ENCODE assay signal across 9 cellular contexts in genomic region chr6:105363100-105363754, GRCh38. TPM values are rescaled to one million over a fixed set of nuclear protein-coding genes. Genes with fewer than 3 reads are reported as not detected.
A peak's percentile ranks its signal among the peaks of the same experiment; 100 is the strongest.
DNase-seq lines count a peak whose midpoint lies in the region; TF ChIP-seq lines count a peak whose summit lies in the region.
"Had no signal": no experiment of that assay in that cellular context is flagged by ENCODE, and none has a peak within 500 bp of the region (broad histone marks: within the 10 kb centered on the region; RNA-seq: fewer than 3 reads in every experiment).

No MANE protein-coding gene starts in this region.

- peak in 2 of 3 experiments; percentile 22 to 59 for DNase-seq in NCI-H1417 (lab: John Stamatoyannopoulos, UW)
- DNase-seq in NCI-H1417 treated with DMSO at 0.1 percent for 48 hours (lab: John Stamatoyannopoulos, UW): no peak
- DNase-seq in esophagus muscularis mucosa (ENCODE audit: extremely low spot score): no peak
- DNase-seq in OCI-M2 (lab: John Stamatoyannopoulos, UW; ENCODE audit: unreplicated experiment): no peak
- no peak for DNase-seq in activated CD8-positive, alpha-beta memory T cell treated with anti-CD3 and anti-CD28 coated beads for 24 hours
- no peak for DNase-seq in stimulated activated CD4-positive, alpha-beta T cell treated with anti-CD3 and anti-CD28 coated beads, Interleukin-2, amount 100 ng/mL, for 24 hours
- DNase-seq: MV-4-11 had no signal

- no peak overlapping the region for H2AFZ ChIP-seq in OCI-LY3 (ENCODE audit: low read depth, low read length)

- 20% methylated on average over 1 of the region's 1 CpG for WGBS in esophagus muscularis mucosa

- H3K4me3 ChIP-seq in OCI-LY3 (ENCODE audit: low read length) (no peak overlapping the region), esophagus muscularis mucosa (no peak overlapping the region), skeletal muscle tissue (ENCODE audit: low read length in 3 of 3) (peak overlapping the region in 1 of 3 donors; percentile 35)

- H3K27ac ChIP-seq in OCI-LY3 (ENCODE audit: low read length): no peak overlapping the region
- no peak overlapping the region for H3K27ac ChIP-seq in esophagus muscularis mucosa (replicated peaks in 1 of 4)
- H3K27ac ChIP-seq in skeletal muscle tissue (ENCODE audit: low read depth, low read length): peak overlapping the region; percentile 37

- no peak for TF ChIP-seq EP300 in esophagus muscularis mucosa (IDR thresholded peaks at IDR 0.05)

- H3K9me3 ChIP-seq in OCI-LY3 (ENCODE audit: insufficient read depth, low read length) (no peaks in the 10 kb centered on the region), esophagus muscularis mucosa (no peaks in the 10 kb centered on the region), skeletal muscle tissue (ENCODE audit: control insufficient read depth in 3 of 3, low read length in 3 of 3) (no peaks in the 10 kb centered on the region)

- peaks cover 15% of the 10 kb centered on the region for H3K36me3 ChIP-seq in OCI-LY3 (replicated peaks; ENCODE audit: low read depth, low read length)
- H3K36me3 ChIP-seq in esophagus muscularis mucosa: peaks cover 0 to 73% (median 21%) of the 10 kb centered on the region in 4 donors
- peaks cover 5 to 31% (median 16%) of the 10 kb centered on the region in 3 donors for H3K36me3 ChIP-seq in skeletal muscle tissue (ENCODE audit: control insufficient read depth in 3 of 3, insufficient read depth in 3 of 3, low read length in 3 of 3)

- peak; percentile 37 for TF ChIP-seq CTCF in OCI-LY3 (IDR thresholded peaks at IDR 0.05; ENCODE audit: low read depth, low read length)
- peak; percentile 8 to 26 (median 11) for TF ChIP-seq CTCF in esophagus muscularis mucosa (IDR thresholded peaks at IDR 0.05)

- no peaks in the 10 kb centered on the region for H3K79me2 ChIP-seq in OCI-LY3 (ENCODE audit: low read length)

- intact Hi-C loops in esophagus muscularis mucosa (cut with DNase I): no loop called here

- H3K4me1 ChIP-seq in OCI-LY3 (ENCODE audit: low read length) (peaks cover 11% of the 10 kb centered on the region), esophagus muscularis mucosa (no peaks in the 10 kb centered on the region), skeletal muscle tissue (ENCODE audit: control insufficient read depth in 3 of 3, insufficient read depth in 3 of 3, low read length in 3 of 3) (peaks cover 14 to 30% (median 26%) of the 10 kb centered on the region in 3 donors)

- no peaks in the 10 kb centered on the region for H4K20me1 ChIP-seq in OCI-LY3 (ENCODE audit: insufficient read depth, low read length)

- H3K9ac ChIP-seq in OCI-LY3 (ENCODE audit: low read length) (no peak overlapping the region), skeletal muscle tissue (ENCODE audit: low read depth in 1 of 3, low read length in 3 of 3) (peak overlapping the region; percentile 25 to 69 (median 55))

- H3K27me3 ChIP-seq in OCI-LY3 (ENCODE audit: low read depth, low read length): no peaks in the 10 kb centered on the region
- no peaks in the 10 kb centered on the region for H3K27me3 ChIP-seq in esophagus muscularis mucosa
- H3K27me3 ChIP-seq in skeletal muscle tissue (ENCODE audit: control insufficient read depth in 3 of 3, insufficient read depth in 3 of 3, low read length in 3 of 3): no peaks in the 10 kb centered on the region

- no peak for TF ChIP-seq POLR2A in esophagus muscularis mucosa (IDR thresholded peaks at IDR 0.05; ENCODE audit: low read depth)

- H3K4me2 ChIP-seq in OCI-LY3 (ENCODE audit: low read length): no peak overlapping the region

RNA-seq across cellular contexts. Expression of gene PREP, which starts 39.7 kb away (rescaled TPM):
- total RNA-seq in esophagus muscularis mucosa: 10 to 100 TPM; 17.9 to 21.6 (median 19.0) TPM
- total RNA-seq in skeletal muscle tissue: 21.4 TPM

Comparison
In these comparisons a context has a peak if more than half of its experiments do, and no peak if none do; other contexts are left out.
1. DNase-seq: peak in NCI-H1417 (2 of 3); none in NCI-H1417 treated with DMSO at 0.1 percent for 48 hours (single experiment), esophagus muscularis mucosa (single experiment), OCI-M2 (single experiment), activated CD8-positive, alpha-beta memory T cell treated with anti-CD3 and anti-CD28 coated beads for 24 hours (single experiment) and stimulated activated CD4-positive, alpha-beta T cell treated with anti-CD3 and anti-CD28 coated beads, Interleukin-2, amount 100 ng/mL, for 24 hours (0 of 2).